9 cellular contexts compared by ENCODE assay signal in the genomic region with DNA sequence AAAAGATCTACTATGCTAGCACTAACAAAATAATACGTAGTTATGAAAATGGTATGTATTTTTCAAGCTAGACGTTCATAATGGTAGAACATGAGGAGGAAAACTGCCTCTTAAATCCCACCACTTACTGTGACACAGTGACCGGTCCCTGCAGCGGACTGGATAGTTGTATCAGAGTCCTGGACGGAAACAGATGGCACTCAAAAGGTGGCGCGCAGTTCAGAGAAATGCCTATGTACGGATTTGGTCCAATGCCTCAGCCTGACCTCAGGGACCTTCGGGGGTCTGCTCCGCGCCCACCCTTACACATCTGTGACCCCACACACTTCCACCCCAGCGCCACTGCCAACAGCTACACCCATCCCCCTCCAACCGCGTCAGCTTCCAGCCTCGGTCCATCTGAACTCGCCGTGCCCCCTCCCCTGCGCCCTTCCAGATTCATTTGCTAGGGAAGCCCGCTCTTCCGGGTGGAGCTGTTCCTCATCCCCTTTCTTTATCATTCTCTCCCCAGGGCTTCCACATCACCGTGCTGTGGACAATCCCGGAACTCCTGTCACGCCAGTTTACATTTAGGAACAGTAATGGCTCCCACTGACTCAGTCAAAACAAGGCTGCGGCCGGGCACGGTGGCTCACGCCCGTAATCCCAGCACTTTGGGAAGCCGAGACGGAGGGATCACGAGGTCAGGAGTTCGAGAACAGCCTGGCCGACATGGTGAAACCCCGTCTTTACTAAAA. TPM values are rescaled to one million over a fixed set of nuclear protein-coding genes. Genes with fewer than 3 reads are reported as not detected.
DNase-seq lines count a peak whose midpoint lies in the region; FAIRE-seq and TF ChIP-seq lines count a peak whose summit lies in the region.
"Had no signal": no experiment of that assay in that cellular context is flagged by ENCODE, and none has a peak within 500 bp of the region (broad histone marks: within the 10 kb centered on the region; RNA-seq: fewer than 3 reads in every experiment).

No MANE protein-coding gene starts in this region.

- no peaks in the 10 kb centered on the region for H3K27me3 Mint-ChIP-seq in chondrocyte (ENCODE audit: low read depth)

- no peak for FAIRE-seq in HTR-8/SVneo (lab: Jason Lieb, UNC)

- DNase-seq in GM12865 (ENCODE audit: low read depth) (no peak), HTR-8/SVneo (ENCODE audit: insufficient read length, low spot score) (peak; percentile 51), T1000 (lab: John Stamatoyannopoulos, UW) (peak; percentile 42), chondrocyte (ENCODE audit: low spot score) (peak; percentile 91), kidney glomerular epithelial cell (lab: John Stamatoyannopoulos, UW) (peak; percentile 69), putamen (ENCODE audit: low spot score) (no peak), NCI-H446 treated with DMSO at 0.1 percent for 48 hours (lab: John Stamatoyannopoulos, UW) (no peak)
- peak; percentile 60 for DNase-seq in stimulated activated CD4-positive, alpha-beta T cell treated with anti-CD3 and anti-CD28 coated beads, Interleukin-15, amount 100 ng/mL, for 24 hours

- H3K4me1 Mint-ChIP-seq in chondrocyte (ENCODE audit: low read depth): peaks cover 41% of the 10 kb centered on the region

- H3K27ac Mint-ChIP-seq in chondrocyte (ENCODE audit: unreplicated experiment): peak overlapping the region; percentile 100

- TF ChIP-seq CTCF in GM12865 (IDR thresholded peaks at IDR 0.05; ENCODE audit: insufficient read depth, low read depth, low read length, missing control alignments) (no peak), chondrocyte (IDR thresholded peaks at IDR 0.05) (peak; percentile 33)

- H3K4me3 Mint-ChIP-seq in chondrocyte (ENCODE audit: unreplicated experiment): peak overlapping the region; percentile 100

- peaks cover 21% of the 10 kb centered on the region for H3K36me3 Mint-ChIP-seq in chondrocyte (ENCODE audit: low read depth)

- H3K9me3 Mint-ChIP-seq in chondrocyte (ENCODE audit: low read depth): no peaks in the 10 kb centered on the region

- H3K4me3 ChIP-seq in GM12865 (ENCODE audit: low read depth, low read length): peak overlapping the region; percentile 83

RNA-seq across cellular contexts. Expression of gene LENG8, which starts 0.8 kb away (rescaled TPM):
- 110 to 166 TPM (median 116 TPM) in 3 replicates for total RNA-seq in chondrocyte

RNA-seq across cellular contexts. Expression of gene LENG9, which starts 15.4 kb away (rescaled TPM):
- total RNA-seq in chondrocyte: 10.2 to 14.8 TPM (median 13.2 TPM) in 3 replicates

RNA-seq across cellular contexts. Expression of gene CDC42EP5, which starts 24.9 kb away (rescaled TPM):
- 62.9 to 66.4 TPM (median 66.4 TPM) in 3 replicates for total RNA-seq in chondrocyte

RNA-seq across cellular contexts. Expression of gene TTYH1, which starts 32.9 kb away (rescaled TPM):
- 0.49 TPM in 1 of 3 replicates, not detected in the others for total RNA-seq in chondrocyte
- total RNA-seq: glomerular endothelial cell had no signal

RNA-seq across cellular contexts. Expression of gene LAIR2, which starts 54.4 kb away (rescaled TPM):
- not detected in 3 replicates for total RNA-seq in chondrocyte
- total RNA-seq: glomerular endothelial cell had no signal

Comparison
In these comparisons a context has a peak if more than half of its experiments do, and no peak if none do; other contexts are left out.
1. DNase-seq: peak in HTR-8/SVneo (single experiment), T1000 (single experiment), chondrocyte (single experiment), kidney glomerular epithelial cell (single experiment) and stimulated activated CD4-positive, alpha-beta T cell treated with anti-CD3 and anti-CD28 coated beads, Interleukin-15, amount 100 ng/mL, for 24 hours (single experiment); none in GM12865 (single experiment), putamen (single experiment) and NCI-H446 treated with DMSO at 0.1 percent for 48 hours (single experiment).